20 cellular contexts compared by ENCODE assay signal in the genomic region with DNA sequence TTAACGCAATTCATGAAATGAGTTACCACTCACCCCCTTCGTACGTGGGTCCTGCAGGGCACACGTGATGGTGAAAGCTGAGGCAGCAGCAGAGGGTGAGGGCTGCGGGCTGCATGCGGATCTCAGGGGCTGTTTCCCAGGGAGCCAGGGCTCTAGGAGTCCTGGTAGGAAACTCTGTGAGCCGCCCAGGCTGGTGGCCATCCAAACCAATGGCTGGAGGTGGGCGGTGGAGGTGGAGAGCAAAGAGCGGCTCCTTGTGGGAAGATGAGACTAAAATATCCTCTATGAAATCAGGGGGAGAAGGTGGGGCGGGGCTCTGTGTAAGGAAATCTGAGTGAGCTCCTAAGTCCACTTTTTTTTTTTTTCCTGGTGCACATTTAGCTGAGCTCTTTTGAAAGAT.
DNase-seq lines count a peak whose midpoint lies in the region; ATAC-seq, FAIRE-seq and TF ChIP-seq lines count a peak whose summit lies in the region.
"Had no signal": no experiment of that assay in that cellular context is flagged by ENCODE, and none has a peak within 500 bp of the region (broad histone marks: within the 10 kb centered on the region; RNA-seq: fewer than 3 reads in every experiment).

No MANE protein-coding gene starts in this region.

- no peak for TF ChIP-seq EP300 in transverse colon (IDR thresholded peaks at IDR 0.05; ENCODE audit: low read depth)

- H3K4me1 ChIP-seq in HEK293 (ENCODE audit: control insufficient read depth, insufficient read depth, low read length) (peaks cover 4% of the 10 kb centered on the region; the same call in 1 of the 2 replicates), BE2C (no peaks in the 10 kb centered on the region), transverse colon (peaks cover 0 to 28% (median 16%) of the 10 kb centered on the region in 4 donors)

- H3K27me3 ChIP-seq in BE2C (no peaks in the 10 kb centered on the region), transverse colon (no peaks in the 10 kb centered on the region)

- no peak overlapping the region for H3K27ac Mint-ChIP-seq in WTC11
- H3K27ac Mint-ChIP-seq in nephron: peak overlapping the region in 2 of 3 experiments; percentile 9 to 51
- H3K27ac Mint-ChIP-seq: CD8-positive, alpha-beta memory T cell had no signal

- intact Hi-C loops in transverse colon (cut with DNase I; ENCODE audit: low total_unique reads): loop anchor here (5.0 kb wide), 1 partner anchor 262 kb away; no protein-coding TSS in a partner anchor

- H3K27ac ChIP-seq in HEK293 (ENCODE audit: extremely low read depth, low read depth, low read length) (no peak overlapping the region), transverse colon (no peak overlapping the region)
- H3K27ac ChIP-seq: A549, C4-2B had no signal

- CTCF ChIA-PET in HEK293 (lab: Yijun Ruan, JAX) (interaction anchor here (0.5 to 3.7 kb wide), 6 partner anchors 55 to 282 kb away, joined by 3 to 25 read pairs (median 4); no protein-coding TSS in a partner anchor), WTC11 (lab: Charles Lee) (interaction anchor here (1.0 to 3.1 kb wide), 2 partner anchors 223 to 273 kb away, joined by 3 to 15 read pairs; no protein-coding TSS in a partner anchor)

- in situ Hi-C loops in transverse colon (cut with MboI; ENCODE audit: low pct_ligation_motif_present in 1 of 4, low pct_unique_long_range_greater_than_20kb in 1 of 4, low sequenced_read_pairs in 3 of 4): loop anchor here (10.0 kb wide), 4 partner anchors 114 to 274 kb away; no protein-coding TSS in a partner anchor

- H3K36me3 ChIP-seq in HEK293 (ENCODE audit: control insufficient read depth in 2 of 2, insufficient read depth in 1 of 2, low read length in 2 of 2): no peaks in the 10 kb centered on the region
- no peaks in the 10 kb centered on the region for H3K36me3 ChIP-seq in BE2C
- no peaks in the 10 kb centered on the region for H3K36me3 ChIP-seq in transverse colon

- no peak for TF ChIP-seq CTCF in HEK293 (tag by site-specific recombination; IDR thresholded peaks at IDR 0.05)
- no peak for TF ChIP-seq CTCF in WTC11 (IDR thresholded peaks at IDR 0.05)
- TF ChIP-seq CTCF in nephron (IDR thresholded peaks at IDR 0.05; ENCODE audit: unreplicated experiment in 3 of 3): no peak
- no peak for TF ChIP-seq CTCF in BE2C (IDR thresholded peaks at IDR 0.05; ENCODE audit: low read depth, low read length)
- no peak for TF ChIP-seq CTCF in D721Med (IDR thresholded peaks at IDR 0.05; ENCODE audit: insufficient read depth, missing control alignments)
- TF ChIP-seq CTCF in transverse colon (IDR thresholded peaks at IDR 0.05): no peak

- H3K36me3 Mint-ChIP-seq in WTC11: no peaks in the 10 kb centered on the region
- H3K36me3 Mint-ChIP-seq in nephron (ENCODE audit: low read depth): no peaks in the 10 kb centered on the region
- H3K36me3 Mint-ChIP-seq: CD8-positive, alpha-beta memory T cell had no signal

- DNase-seq in WTC11 (ENCODE audit: low spot score) (peak; percentile 16), BE2C (no peak), NCI-H1105 (lab: John Stamatoyannopoulos, UW) (no peak), D721Med (ENCODE audit: insufficient read length, low spot score) (no peak), transverse colon (no peak)
- DNase-seq: AML-193; CD8-positive, alpha-beta memory T cell; DND-41; H7; Kasumi-1; NCI-H1105 treated with DMSO at 0.1 percent for 48 hours; NCI-H2029; NCI-H2227 treated with DMSO at 0.1 percent for 48 hours; NCI-H526 treated with DMSO at 0.1 percent for 48 hours; Right ventricle myocardium superior had no signal

- POLR2A ChIA-PET in HEK293 (lab: Yijun Ruan, JAX): no interaction called here
- POLR2A ChIA-PET in WTC11 (lab: Charles Lee): no interaction called here

- no peak for FAIRE-seq in D721Med (lab: Jason Lieb, UNC)
- FAIRE-seq: A549, GM12892 had no signal

- H3K27me3 Mint-ChIP-seq in WTC11 (ENCODE audit: low read depth) (peaks cover 21% of the 10 kb centered on the region), nephron (ENCODE audit: low read depth) (peaks cover 11% of the 10 kb centered on the region)

- H3K9me3 Mint-ChIP-seq in WTC11 (no peaks in the 10 kb centered on the region), nephron (no peaks in the 10 kb centered on the region)
- H3K9me3 Mint-ChIP-seq: CD8-positive, alpha-beta memory T cell had no signal

- TF ChIP-seq POLR2A in transverse colon (IDR thresholded peaks at IDR 0.05): no peak

- 89 to 92% methylated on average over 10 of the region's 10 CpGs for WGBS in transverse colon (ENCODE audit: low coverage in 1 of 2), 2 donors

- peaks cover 2% of the 10 kb centered on the region for H3K4me1 Mint-ChIP-seq in WTC11
- H3K4me1 Mint-ChIP-seq in nephron: peaks cover 18% of the 10 kb centered on the region

- no peak for ATAC-seq in WTC11
- ATAC-seq: A549 had no signal

- no peak overlapping the region for H3K4me3 Mint-ChIP-seq in WTC11
- H3K4me3 Mint-ChIP-seq in nephron: peak overlapping the region in 1 of 3 experiments; percentile 44

- H3K4me3 ChIP-seq in HEK293 (ENCODE audit: low read depth, low read length): no peak overlapping the region
- H3K4me3 ChIP-seq in BE2C (ENCODE audit: low read depth, low read length): no peak overlapping the region
- no peak overlapping the region for H3K4me3 ChIP-seq in transverse colon
- H3K4me3 ChIP-seq: A549 had no signal

- H3K9me3 ChIP-seq in HEK293 (ENCODE audit: control insufficient read depth, insufficient read depth, low read depth, low read length) (no peaks in the 10 kb centered on the region), BE2C (no peaks in the 10 kb centered on the region), transverse colon (no peaks in the 10 kb centered on the region)
- H3K9me3 ChIP-seq: A549 had no signal

TF ChIP-seq in HEK293, 187 proteins besides CTCF, POLR2A, EP300 and RAD21:
- TF ChIP-seq ZNF48 (tag by site-specific recombination; IDR thresholded peaks at IDR 0.05): no peak
- TF ChIP-seq ZEB2 (tag by site-specific recombination; IDR thresholded peaks at IDR 0.05): no peak
- TF ChIP-seq EGR2 (tag by site-specific recombination; IDR thresholded peaks at IDR 0.05; ENCODE audit: low read depth): peak; percentile 73
- TF ChIP-seq ZBTB20 (tag by site-specific recombination; IDR thresholded peaks at IDR 0.05): 0 out of 2 replicates have a peak, but pooled peaks have one; percentile 34
- peak; percentile 63; the same call in 1 of the 2 replicates for TF ChIP-seq ZFHX2 (tag by site-specific recombination; conservative IDR thresholded peaks at IDR 0.05)

TF ChIP-seq in WTC11, 78 proteins besides CTCF, POLR2A, EP300 and RAD21:
- TF ChIP-seq OVOL2 (CRISPR knock-in tag; IDR thresholded peaks at IDR 0.05; ENCODE audit: borderline replicate concordance) (no peak), ZNF671 (CRISPR knock-in tag; IDR thresholded peaks at IDR 0.05) (no peak), ZNF423 (CRISPR knock-in tag; IDR thresholded peaks at IDR 0.05) (no peak), TEAD4 (CRISPR knock-in tag; IDR thresholded peaks at IDR 0.05) (no peak), MYBL2 (CRISPR knock-in tag; IDR thresholded peaks at IDR 0.05) (no peak), ERG (CRISPR knock-in tag; IDR thresholded peaks at IDR 0.05) (no peak), E2F1 (CRISPR knock-in tag; IDR thresholded peaks at IDR 0.05) (no peak)
- TF ChIP-seq, protein P1, sequence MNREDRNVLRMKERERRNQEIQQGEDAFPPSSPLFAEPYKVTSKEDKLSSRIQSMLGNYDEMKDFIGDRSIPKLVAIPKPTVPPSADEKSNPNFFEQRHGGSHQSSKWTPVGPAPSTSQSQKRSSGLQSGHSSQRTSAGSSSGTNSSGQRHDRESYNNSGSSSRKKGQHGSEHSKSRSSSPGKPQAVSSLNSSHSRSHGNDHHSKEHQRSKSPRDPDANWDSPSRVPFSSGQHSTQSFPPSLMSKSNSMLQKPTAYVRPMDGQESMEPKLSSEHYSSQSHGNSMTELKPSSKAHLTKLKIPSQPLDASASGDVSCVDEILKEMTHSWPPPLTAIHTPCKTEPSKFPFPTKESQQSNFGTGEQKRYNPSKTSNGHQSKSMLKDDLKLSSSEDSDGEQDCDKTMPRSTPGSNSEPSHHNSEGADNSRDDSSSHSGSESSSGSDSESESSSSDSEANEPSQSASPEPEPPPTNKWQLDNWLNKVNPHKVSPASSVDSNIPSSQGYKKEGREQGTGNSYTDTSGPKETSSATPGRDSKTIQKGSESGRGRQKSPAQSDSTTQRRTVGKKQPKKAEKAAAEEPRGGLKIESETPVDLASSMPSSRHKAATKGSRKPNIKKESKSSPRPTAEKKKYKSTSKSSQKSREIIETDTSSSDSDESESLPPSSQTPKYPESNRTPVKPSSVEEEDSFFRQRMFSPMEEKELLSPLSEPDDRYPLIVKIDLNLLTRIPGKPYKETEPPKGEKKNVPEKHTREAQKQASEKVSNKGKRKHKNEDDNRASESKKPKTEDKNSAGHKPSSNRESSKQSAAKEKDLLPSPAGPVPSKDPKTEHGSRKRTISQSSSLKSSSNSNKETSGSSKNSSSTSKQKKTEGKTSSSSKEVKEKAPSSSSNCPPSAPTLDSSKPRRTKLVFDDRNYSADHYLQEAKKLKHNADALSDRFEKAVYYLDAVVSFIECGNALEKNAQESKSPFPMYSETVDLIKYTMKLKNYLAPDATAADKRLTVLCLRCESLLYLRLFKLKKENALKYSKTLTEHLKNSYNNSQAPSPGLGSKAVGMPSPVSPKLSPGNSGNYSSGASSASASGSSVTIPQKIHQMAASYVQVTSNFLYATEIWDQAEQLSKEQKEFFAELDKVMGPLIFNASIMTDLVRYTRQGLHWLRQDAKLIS (CRISPR knock-in tag; IDR thresholded peaks at IDR 0.05; ENCODE audit: borderline replicate concordance): no peak
TF ChIP-seq in WTC11: peak in this region for 0.
